ENCODE assay signal across 26 cellular contexts in the genomic region with DNA sequence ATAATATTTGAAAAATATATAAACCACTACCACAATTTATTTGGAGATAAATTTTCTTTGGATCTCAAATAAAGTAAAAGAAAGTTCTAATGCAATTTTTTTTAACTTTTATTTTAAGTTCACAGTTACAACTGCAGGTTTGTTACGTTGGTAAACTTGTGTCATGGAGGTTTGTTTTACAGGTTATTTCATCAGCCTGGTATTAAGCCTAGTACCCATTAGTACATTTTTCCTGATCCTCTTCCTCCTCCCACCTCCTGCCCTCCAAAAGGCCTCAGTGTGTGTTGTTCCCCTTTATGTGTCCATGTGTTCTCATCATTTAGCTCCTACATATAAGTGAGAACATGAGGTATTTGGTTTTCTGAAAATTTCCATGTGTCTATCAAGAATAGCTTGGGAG. TPM values are rescaled to one million over a fixed set of nuclear protein-coding genes. Genes with fewer than 3 reads are reported as not detected.
"Had no signal": no experiment of that assay in that cellular context is flagged by ENCODE, and none has a peak within 500 bp of the region (broad histone marks: within the 10 kb centered on the region; RNA-seq: fewer than 3 reads in every experiment).

No MANE protein-coding gene starts in this region.

- H3K36me3 Mint-ChIP-seq: stimulated activated memory B cell treated with anti-CD40 and anti-IgM and Interleukin-4, amounts not matched to agents 10 μg/mL and 1 μg/mL and 100 μg/mL, for 72 hours; type B pancreatic cell had no signal

- H2AFZ ChIP-seq: parathyroid adenoma had no signal

- H3K27me3 Mint-ChIP-seq: stimulated activated memory B cell treated with anti-CD40 and anti-IgM and Interleukin-4, amounts not matched to agents 10 μg/mL and 1 μg/mL and 100 μg/mL, for 72 hours; stimulated activated naive CD8-positive, alpha-beta T cell treated with anti-CD3 and anti-CD28 coated beads, Interleukin-15, amount 100 ng/mL, for 72 hours; type B pancreatic cell had no signal

- ATAC-seq: left colon; left lung; lower lobe of right lung; naive thymus-derived CD8-positive, alpha-beta T cell; psoas muscle; right lobe of liver; stimulated activated memory B cell treated with anti-CD40 and anti-IgM and Interleukin-4, amounts not matched to agents 10 μg/mL and 1 μg/mL and 100 μg/mL, for 72 hours; stimulated activated naive CD8-positive, alpha-beta T cell treated with anti-CD3 and anti-CD28 coated beads, Interleukin-15, amount 100 ng/mL, for 72 hours had no signal

- H3K9ac ChIP-seq: parathyroid adenoma had no signal

- H3K4me3 Mint-ChIP-seq: naive thymus-derived CD8-positive, alpha-beta T cell; nephron; neural crest cell; stimulated activated memory B cell treated with anti-CD40 and anti-IgM and Interleukin-4, amounts not matched to agents 10 μg/mL and 1 μg/mL and 100 μg/mL, for 72 hours; stimulated activated naive CD8-positive, alpha-beta T cell treated with anti-CD3 and anti-CD28 coated beads, Interleukin-15, amount 100 ng/mL, for 72 hours; type B pancreatic cell had no signal

- H3K4me2 ChIP-seq: smooth muscle cell had no signal

- H3K27ac ChIP-seq: left lung, lower lobe of right lung, parathyroid adenoma, psoas muscle, right atrium auricular region, right lobe of liver, tibial nerve, uterus had no signal

- DNase-seq: kidney; left colon; left lung; lower lobe of right lung; mammary epithelial cell; mesenchymal stem cell; naive thymus-derived CD8-positive, alpha-beta T cell; nucleus accumbens; psoas muscle; right lobe of liver; stimulated activated CD4-positive, alpha-beta T cell treated with anti-CD3 and anti-CD28 coated beads, Interleukin-1b, Interleukin-23, amount 100 ng/mL, for 48 hours; stimulated activated CD4-positive, alpha-beta T cell treated with anti-CD3 and anti-CD28 coated beads, Interleukin-2, amount 100 ng/mL, for 48 hours; stimulated activated CD4-positive, alpha-beta T cell treated with anti-CD3 and anti-CD28 coated beads, Interleukin-4, amount 100 ng/mL, for 4 hours; stimulated activated CD8-positive, alpha-beta memory T cell treated with anti-CD3 and anti-CD28 coated beads, Interleukin-4, amount 100 ng/mL, for 48 hours; stimulated activated naive CD4-positive, alpha-beta T cell treated with Interleukin-2 at 50 U/mL for 16 hours; stimulated activated naive CD8-positive, alpha-beta T cell treated with anti-CD3 and anti-CD28 coated beads, Interleukin-15, amount 100 ng/mL, for 72 hours; substantia nigra; uterus had no signal

- H3K27me3 ChIP-seq: left lung, right atrium auricular region, right lobe of liver, tibial nerve, uterus had no signal

- H3K4me1 Mint-ChIP-seq: nephron had no signal

- H3K27ac Mint-ChIP-seq: naive thymus-derived CD8-positive, alpha-beta T cell; nephron; stimulated activated memory B cell treated with anti-CD40 and anti-IgM and Interleukin-4, amounts not matched to agents 10 μg/mL and 1 μg/mL and 100 μg/mL, for 72 hours; type B pancreatic cell had no signal

- H3K9me3 ChIP-seq: left lung, lower lobe of right lung, psoas muscle, right atrium auricular region, right lobe of liver, uterus had no signal

- H3K9me3 Mint-ChIP-seq: neural crest cell; stimulated activated memory B cell treated with anti-CD40 and anti-IgM and Interleukin-4, amounts not matched to agents 10 μg/mL and 1 μg/mL and 100 μg/mL, for 72 hours; stimulated activated naive CD8-positive, alpha-beta T cell treated with anti-CD3 and anti-CD28 coated beads, Interleukin-15, amount 100 ng/mL, for 72 hours; type B pancreatic cell had no signal

- H3K4me1 ChIP-seq: parathyroid adenoma, uterus had no signal

- H3K36me3 ChIP-seq: left lung, lower lobe of right lung, right atrium auricular region, right lobe of liver, tibial nerve, uterus had no signal

- H3K4me3 ChIP-seq: left lung, lower lobe of right lung, psoas muscle, right atrium auricular region, right lobe of liver, smooth muscle cell, tibial nerve, uterus had no signal

RNA-seq across cellular contexts. Expression of a gene that starts 54.5 kb away (rescaled TPM):
- total RNA-seq: naive thymus-derived CD8-positive, alpha-beta T cell had no signal
- polyA plus RNA-seq: naive thymus-derived CD8-positive, alpha-beta T cell had no signal
